Comparison of ENCODE assay signal across 8 cellular contexts in the genomic region with DNA sequence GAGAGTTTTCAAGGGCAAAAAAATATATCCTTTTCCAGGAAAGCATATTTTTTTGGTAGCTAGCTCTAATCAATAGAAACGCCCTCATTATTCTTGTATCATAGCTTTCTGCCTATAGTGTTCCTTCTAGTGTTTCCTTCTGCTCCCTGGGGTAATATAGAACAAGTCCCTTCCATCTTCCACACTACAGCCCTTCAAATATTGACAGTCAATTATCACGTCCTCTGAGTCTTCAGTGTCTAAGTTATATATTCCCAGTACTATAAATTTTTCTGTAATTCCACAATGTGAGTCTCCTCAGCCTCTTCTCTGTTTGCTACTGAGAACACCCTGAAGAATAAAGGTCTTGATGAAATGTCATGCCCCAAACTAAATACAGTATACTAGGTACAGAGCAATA.
"Had no signal": no experiment of that assay in that cellular context is flagged by ENCODE, and none has a peak within 500 bp of the region (broad histone marks: within the 10 kb centered on the region; RNA-seq: fewer than 3 reads in every experiment).

No MANE protein-coding gene starts in this region.

- H3K9ac ChIP-seq: GM23248 had no signal

- H3K9me3 ChIP-seq: HAP-1 had no signal

- H3K4me2 ChIP-seq: GM23338 had no signal

- H3K36me3 ChIP-seq: HAP-1 had no signal

- H2AFZ ChIP-seq: GM23248, GM23338 had no signal

- H3K27ac ChIP-seq: GM23248 had no signal

- DNase-seq: GM23248, GOT3, H7, H9, HCEC 1CT, HFFc6 had no signal

- H3K4me3 ChIP-seq: GM23248, GM23338, HAP-1 had no signal
